In genomic region chr7:128408709-128409434, GRCh38 we compare ENCODE assay signal across 8 cellular contexts. TPM values are rescaled to one million over a fixed set of nuclear protein-coding genes. Genes with fewer than 3 reads are reported as not detected.
DNase-seq lines count a peak whose midpoint lies in the region; ATAC-seq and TF ChIP-seq lines count a peak whose summit lies in the region.

No MANE protein-coding gene starts in this region.

- peaks cover 16% of the 10 kb centered on the region for H3K4me1 ChIP-seq in GM23248 (ENCODE audit: insufficient read depth)
- peaks cover 62% of the 10 kb centered on the region for H3K4me1 ChIP-seq in suprapubic skin

- ATAC-seq in HG02642 (IDR thresholded peaks at IDR 0.05; ENCODE audit: poor library complexity, unreplicated experiment) = no peak

- H3K4me3 ChIP-seq in GM23248 (peak overlapping the region; percentile 74), suprapubic skin (peak overlapping the region; percentile 79)

- no peaks in the 10 kb centered on the region for H3K9me2 ChIP-seq in GM23248 (ENCODE audit: insufficient read depth)

- peak overlapping the region; percentile 62 for H3K27ac Mint-ChIP-seq in activated T-helper 2 cell treated with anti-CD3 and anti-CD28 coated beads, Interferon-gamma antibody, Interleukin-2, Interleukin-4, amounts not matched to agents 10 μg/mL and 5 μg/mL and 100 μg/mL, durations not matched to agents 14 hours and 24 hours and 36 hours

- no peaks in the 10 kb centered on the region for H3K27me3 ChIP-seq in GM23248 (replicated peaks; ENCODE audit: insufficient read depth)
- H3K27me3 ChIP-seq in suprapubic skin = no peaks in the 10 kb centered on the region

- H3K9me3 Mint-ChIP-seq in activated T-helper 2 cell treated with anti-CD3 and anti-CD28 coated beads, Interferon-gamma antibody, Interleukin-2, Interleukin-4, amounts not matched to agents 10 μg/mL and 5 μg/mL and 100 μg/mL, durations not matched to agents 14 hours and 24 hours and 36 hours = no peaks in the 10 kb centered on the region

- no peak for TF ChIP-seq POLR2A in suprapubic skin (IDR thresholded peaks at IDR 0.05)

- peak overlapping the region; percentile 85 for H3K4me3 Mint-ChIP-seq in activated T-helper 2 cell treated with anti-CD3 and anti-CD28 coated beads, Interferon-gamma antibody, Interleukin-2, Interleukin-4, amounts not matched to agents 10 μg/mL and 5 μg/mL and 100 μg/mL, durations not matched to agents 14 hours and 24 hours and 36 hours (ENCODE audit: low read depth)

- H3K9me3 ChIP-seq in GM23248 (ENCODE audit: low read depth) (no peaks in the 10 kb centered on the region), suprapubic skin (no peaks in the 10 kb centered on the region)

- H3K36me3 ChIP-seq in GM23248 (ENCODE audit: low read depth) = no peaks in the 10 kb centered on the region
- no peaks in the 10 kb centered on the region for H3K36me3 ChIP-seq in suprapubic skin

- H3K36me3 Mint-ChIP-seq in activated T-helper 2 cell treated with anti-CD3 and anti-CD28 coated beads, Interferon-gamma antibody, Interleukin-2, Interleukin-4, amounts not matched to agents 10 μg/mL and 5 μg/mL and 100 μg/mL, durations not matched to agents 14 hours and 24 hours and 36 hours (ENCODE audit: low read depth) = peaks cover 9% of the 10 kb centered on the region

- H3K27ac ChIP-seq in 22Rv1 = peak overlapping the region; percentile 91; the same call in 1 of the 2 replicates
- 0 out of 2 replicates have a peak overlapping the region, but pooled peaks have one; percentile 2 for H3K27ac ChIP-seq in GM23248
- peak overlapping the region; percentile 84 for H3K27ac ChIP-seq in suprapubic skin

- peak overlapping the region; percentile 86 for H3K4me2 ChIP-seq in GM23248 (ENCODE audit: unreplicated experiment)

- peaks cover 17% of the 10 kb centered on the region for H3F3A ChIP-seq in GM23248 (ENCODE audit: insufficient read depth)

- 18 to 23% methylated on average over 14 of the region's 14 CpGs for WGBS in GM23248 (ENCODE audit: low coverage in 1 of 2, low lambda C conversion rate in 2 of 2, missing lambda C conversion rate in 2 of 2), 2 experiments
- 35% methylated on average over 11 of the region's 14 CpGs for WGBS in suprapubic skin

- peak; percentile 57 for DNase-seq in GM23248
- DNase-seq in activated T-helper 2 cell treated with anti-CD3 and anti-CD28 coated beads, Interferon-gamma antibody, Interleukin-2, Interleukin-4, amounts not matched to agents 10 μg/mL and 5 μg/mL and 100 μg/mL, durations not matched to agents 14 hours and 24 hours and 36 hours (ENCODE audit: low spot score) = no peak
- DNase-seq in iris pigment epithelial cell (ENCODE audit: low read depth) = peak; percentile 58
- DNase-seq in suprapubic skin (ENCODE audit: low spot score in 2 of 2) = no peak
- no peak for DNase-seq in DMS153 treated with DMSO at 0.1 percent for 48 hours (lab: John Stamatoyannopoulos, UW; ENCODE audit: unreplicated experiment)
- no peak for DNase-seq in posterior cingulate gyrus

- H2AFZ ChIP-seq in GM23248 = peak overlapping the region; percentile 86

- H3K79me2 ChIP-seq in GM23248 (ENCODE audit: insufficient read depth) = peaks cover 18% of the 10 kb centered on the region

- intact Hi-C loops in activated T-helper 2 cell treated with anti-CD3 and anti-CD28 coated beads, Interferon-gamma antibody, Interleukin-2, Interleukin-4, amounts not matched to agents 10 μg/mL and 5 μg/mL and 100 μg/mL, durations not matched to agents 14 hours and 24 hours and 36 hours (cut with micrococcal nuclease) = loop anchor here (1.0 kb wide), 1 partner anchor 46 kb away; the partner anchor contains the start of gene HILPDA
- intact Hi-C loops in posterior cingulate gyrus (cut with DNase I) = loop anchor here (5.0 kb wide), 1 partner anchor 62 kb away; no protein-coding TSS in a partner anchor

- H4K20me1 ChIP-seq in GM23248 (ENCODE audit: insufficient read depth) = peaks cover 2% of the 10 kb centered on the region; the same call in 1 of the 2 replicates

- peaks cover 36% of the 10 kb centered on the region for H3K4me1 Mint-ChIP-seq in activated T-helper 2 cell treated with anti-CD3 and anti-CD28 coated beads, Interferon-gamma antibody, Interleukin-2, Interleukin-4, amounts not matched to agents 10 μg/mL and 5 μg/mL and 100 μg/mL, durations not matched to agents 14 hours and 24 hours and 36 hours (ENCODE audit: low read depth)

- no peak for TF ChIP-seq EP300 in suprapubic skin (IDR thresholded peaks at IDR 0.05)

- in situ Hi-C loops in GM23248 (cut with MboI) = no loop called here

- peak overlapping the region; percentile 58 for H3K9ac ChIP-seq in GM23248

- peaks cover 11% of the 10 kb centered on the region for H3K27me3 Mint-ChIP-seq in activated T-helper 2 cell treated with anti-CD3 and anti-CD28 coated beads, Interferon-gamma antibody, Interleukin-2, Interleukin-4, amounts not matched to agents 10 μg/mL and 5 μg/mL and 100 μg/mL, durations not matched to agents 14 hours and 24 hours and 36 hours (ENCODE audit: low read depth)

- no peak for TF ChIP-seq CTCF in 22Rv1 (IDR thresholded peaks at IDR 0.05)
- TF ChIP-seq CTCF in suprapubic skin (IDR thresholded peaks at IDR 0.05) = no peak

RNA-seq across cellular contexts. Expression of gene IMPDH1, which starts 0.9 kb away (rescaled TPM):
- 97.3 and 104 TPM in 2 replicates for total RNA-seq in GM23248 (2014; rRNA removed; shearing (Covaris generic))
- 89.9 and 93.6 TPM in 2 replicates for polyA plus RNA-seq in GM23248 (2016; fragmentation: Nextera tagmentation; extraction: Ambion mirVana)
- 108 and 112 TPM in 2 replicates for total RNA-seq in activated T-helper 2 cell treated with anti-CD3 and anti-CD28 coated beads, Interferon-gamma antibody, Interleukin-2, Interleukin-4, amounts not matched to agents 10 μg/mL and 5 μg/mL and 100 μg/mL, durations not matched to agents 14 hours and 24 hours and 36 hours
- total RNA-seq in suprapubic skin = 10 to 100 TPM; 43.1 to 68.5 (median 47.4) TPM

RNA-seq across cellular contexts. Expression of gene HILPDA, which starts 46.8 kb away (rescaled TPM):
- 10.2 and 18.5 TPM in 2 replicates for total RNA-seq in GM23248 (2014; rRNA removed; shearing (Covaris generic))
- polyA plus RNA-seq in GM23248 (2016; fragmentation: Nextera tagmentation; extraction: Ambion mirVana) = 26.6 and 27.6 TPM in 2 replicates
- 406 and 416 TPM in 2 replicates for total RNA-seq in activated T-helper 2 cell treated with anti-CD3 and anti-CD28 coated beads, Interferon-gamma antibody, Interleukin-2, Interleukin-4, amounts not matched to agents 10 μg/mL and 5 μg/mL and 100 μg/mL, durations not matched to agents 14 hours and 24 hours and 36 hours
- total RNA-seq in suprapubic skin = 10 to 100 TPM; 16.0 to 35.8 (median 32.8) TPM

RNA-seq across cellular contexts. Expression of gene PRRT4, which starts 47.4 kb away (rescaled TPM):
- not detected in 2 replicates for total RNA-seq in GM23248 (2014; rRNA removed; shearing (Covaris generic))
- polyA plus RNA-seq in GM23248 (2016; fragmentation: Nextera tagmentation; extraction: Ambion mirVana) = not detected in 2 replicates
- 0.39 and 0.55 TPM in 2 replicates for total RNA-seq in activated T-helper 2 cell treated with anti-CD3 and anti-CD28 coated beads, Interferon-gamma antibody, Interleukin-2, Interleukin-4, amounts not matched to agents 10 μg/mL and 5 μg/mL and 100 μg/mL, durations not matched to agents 14 hours and 24 hours and 36 hours
- 10 to 100 TPM in 1 of 4 donors, 1 to 10 TPM in 3; 1.4 to 13.0 (median 6.4) TPM for total RNA-seq in suprapubic skin

Comparison
In these comparisons a context has a peak if more than half of its experiments do, and no peak if none do; other contexts are left out.
1. H3K27ac ChIP-seq: peak in every context shown above with its lines; median percentile 91 in 22Rv1; 84 in suprapubic skin; 2 in GM23248.
2. DNase-seq: peak in GM23248 (single experiment) and iris pigment epithelial cell (single experiment); none in activated T-helper 2 cell treated with anti-CD3 and anti-CD28 coated beads, Interferon-gamma antibody, Interleukin-2, Interleukin-4, amounts not matched to agents 10 μg/mL and 5 μg/mL and 100 μg/mL, durations not matched to agents 14 hours and 24 hours and 36 hours (single experiment), suprapubic skin (0 of 2), DMS153 treated with DMSO at 0.1 percent for 48 hours (single experiment) and posterior cingulate gyrus (0 of 10).
3. RNA of gene HILPDA, which starts 46.8 kb away (total RNA-seq): 406 to 416 TPM in activated T-helper 2 cell treated with anti-CD3 and anti-CD28 coated beads, Interferon-gamma antibody, Interleukin-2, Interleukin-4, amounts not matched to agents 10 μg/mL and 5 μg/mL and 100 μg/mL, durations not matched to agents 14 hours and 24 hours and 36 hours; 16.0 to 35.8 TPM in suprapubic skin and 10.2 to 18.5 TPM in GM23248; every median in the first group is over 10 times any median in the second.